8 cellular contexts compared by ENCODE assay signal in genomic region chr2:237026981-237027711, GRCh38. TPM values are rescaled to one million over a fixed set of nuclear protein-coding genes. Genes with fewer than 3 reads are reported as not detected.
DNase-seq lines count a peak whose midpoint lies in the region; ATAC-seq and TF ChIP-seq lines count a peak whose summit lies in the region.

No MANE protein-coding gene starts in this region.

- H3K36me3 Mint-ChIP-seq in activated naive CD8-positive, alpha-beta T cell treated with anti-CD3 and anti-CD28 coated beads, Interleukin-2, amount 50 U/mL, for 24 hours (ENCODE audit: low read depth) = no peaks in the 10 kb centered on the region

- no peaks in the 10 kb centered on the region for H3K27me3 ChIP-seq in cardiac muscle cell
- no peaks in the 10 kb centered on the region for H3K27me3 ChIP-seq in prostate gland (replicated peaks; ENCODE audit: insufficient read depth)

- H3K4me1 Mint-ChIP-seq in activated naive CD8-positive, alpha-beta T cell treated with anti-CD3 and anti-CD28 coated beads, Interleukin-2, amount 50 U/mL, for 24 hours = no peaks in the 10 kb centered on the region

- H3K27me3 Mint-ChIP-seq in activated naive CD8-positive, alpha-beta T cell treated with anti-CD3 and anti-CD28 coated beads, Interleukin-2, amount 50 U/mL, for 24 hours = no peaks in the 10 kb centered on the region

- no peak overlapping the region for H3K4me3 ChIP-seq in Jurkat, Clone E6-1 (ENCODE audit: low read length)
- H3K4me3 ChIP-seq in cardiac muscle cell = no peak overlapping the region
- no peak overlapping the region for H3K4me3 ChIP-seq in prostate gland

- DNase-seq in DMS53 treated with DMSO at 0.1 percent for 48 hours (lab: John Stamatoyannopoulos, UW; ENCODE audit: unreplicated experiment) = peak; percentile 90
- DNase-seq in Jurkat, Clone E6-1 (ENCODE audit: low read depth, low spot score) = peak; percentile 39
- DNase-seq in OCI-M1 (lab: John Stamatoyannopoulos, UW) = peak; percentile 26
- peak; percentile 40 for DNase-seq in activated naive CD8-positive, alpha-beta T cell treated with anti-CD3 and anti-CD28 coated beads, Interleukin-2, amount 50 U/mL, for 24 hours
- peak; percentile 76 to 81 for DNase-seq in cardiac muscle cell (ENCODE audit: low read depth in 1 of 2, low spot score in 1 of 2)
- peak; percentile 72 for DNase-seq in prostate gland (ENCODE audit: low spot score)

- 58% methylated on average over 8 of the region's 8 CpGs for whole genome bisulfite sequencing in prostate gland

- intact Hi-C loops in prostate gland (cut with DNase I) = loop anchor here (5.0 to 10.0 kb wide), 2 partner anchors 460 to 672 kb away; partner anchors contain the start of gene ACKR3

- TF ChIP-seq POLR2A in prostate gland (IDR thresholded peaks at IDR 0.05) = no peak

- H3K36me3 ChIP-seq in cardiac muscle cell (no peaks in the 10 kb centered on the region), prostate gland (no peaks in the 10 kb centered on the region)

- TF ChIP-seq CTCF in cardiac muscle cell (IDR thresholded peaks at IDR 0.05; ENCODE audit: low read depth, low read length) = peak; percentile 87
- TF ChIP-seq CTCF in prostate gland (IDR thresholded peaks at IDR 0.05) = peak; percentile 82 to 95 (median 93)

- no peaks in the 10 kb centered on the region for H3K4me1 ChIP-seq in cardiac muscle cell (ENCODE audit: low read depth)
- no peaks in the 10 kb centered on the region for H3K4me1 ChIP-seq in prostate gland (replicated peaks)

- H3K4me3 Mint-ChIP-seq in activated naive CD8-positive, alpha-beta T cell treated with anti-CD3 and anti-CD28 coated beads, Interleukin-2, amount 50 U/mL, for 24 hours = no peak overlapping the region

- H3K27ac ChIP-seq in cardiac muscle cell (no peak overlapping the region), prostate gland (no peak overlapping the region)

- H3K9me3 ChIP-seq in cardiac muscle cell (ENCODE audit: low read depth) (no peaks in the 10 kb centered on the region), prostate gland (no peaks in the 10 kb centered on the region)

- no peaks in the 10 kb centered on the region for H3K9me3 Mint-ChIP-seq in activated naive CD8-positive, alpha-beta T cell treated with anti-CD3 and anti-CD28 coated beads, Interleukin-2, amount 50 U/mL, for 24 hours

- no peak overlapping the region for H3K27ac Mint-ChIP-seq in activated naive CD8-positive, alpha-beta T cell treated with anti-CD3 and anti-CD28 coated beads, Interleukin-2, amount 50 U/mL, for 24 hours

- ATAC-seq in activated naive CD8-positive, alpha-beta T cell treated with anti-CD3 and anti-CD28 coated beads, Interleukin-2, amount 50 U/mL, for 24 hours = peak; percentile 20
- no peak for ATAC-seq in HG03139 (IDR thresholded peaks at IDR 0.05; ENCODE audit: unreplicated experiment)
- ATAC-seq in HG03520 (IDR thresholded peaks at IDR 0.05; ENCODE audit: unreplicated experiment) = no peak

RNA-seq across cellular contexts. Expression of gene COPS8, which starts 58.5 kb away (rescaled TPM):
- polyA plus RNA-seq in Jurkat, Clone E6-1 (2012; ENCODE audit: insufficient read depth, insufficient read length) = 113 TPM
- total RNA-seq in cardiac muscle cell = 99.7 and 155 TPM in 2 replicates
- 139 and 186 TPM in 2 replicates for polyA plus RNA-seq in cardiac muscle cell
- total RNA-seq in prostate gland = 10 to 100 TPM; 73.1 to 90.0 TPM

Comparison
In these comparisons a context has a peak if more than half of its experiments do, and no peak if none do; other contexts are left out.
1. DNase-seq: peak in every context shown above with its lines; median percentile 90 in DMS53 treated with DMSO at 0.1 percent for 48 hours; 78 in cardiac muscle cell; 72 in prostate gland; 40 in activated naive CD8-positive, alpha-beta T cell treated with anti-CD3 and anti-CD28 coated beads, Interleukin-2, amount 50 U/mL, for 24 hours; 39 in Jurkat, Clone E6-1; 26 in OCI-M1.